8 cellular contexts compared by ENCODE assay signal in the genomic region with DNA sequence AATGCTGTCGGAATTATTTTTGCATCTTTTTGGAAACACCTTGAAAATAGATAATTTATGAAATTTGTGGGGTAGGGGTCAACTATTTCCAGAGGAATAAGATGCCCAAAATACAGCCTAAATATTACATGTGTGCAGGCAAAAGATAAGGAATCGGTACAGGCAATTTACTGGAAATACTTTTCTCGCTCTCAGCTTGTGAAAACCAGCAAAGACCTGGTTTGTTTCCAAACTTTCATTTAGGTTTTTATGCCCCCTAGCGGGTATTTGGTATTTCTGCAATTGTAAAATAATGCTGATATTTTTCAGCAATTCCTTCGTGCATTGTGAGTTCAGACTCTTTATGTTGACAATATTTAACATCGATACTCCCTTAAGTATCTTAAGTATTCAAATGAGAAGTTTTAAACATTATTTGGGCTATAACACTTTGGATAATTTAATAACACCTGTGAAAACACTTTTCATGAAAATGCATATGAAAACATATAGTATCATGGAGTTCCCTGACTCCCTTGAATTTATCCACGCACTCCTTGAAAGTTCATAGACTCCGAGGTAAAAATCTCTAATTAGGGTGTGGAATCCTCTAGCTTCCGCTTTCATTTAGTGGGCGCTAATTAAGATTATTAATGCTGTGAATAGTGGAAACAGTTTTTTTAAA.
A peak's percentile ranks its signal among the peaks of the same experiment; 100 is the strongest.
DNase-seq lines count a peak whose midpoint lies in the region; ATAC-seq and TF ChIP-seq lines count a peak whose summit lies in the region.

No MANE protein-coding gene starts in this region.

- WGBS in smooth muscle cell (ENCODE audit: low lambda C conversion rate) = 42% methylated on average over 10 of the region's 10 CpGs

- H3K36me3 ChIP-seq in smooth muscle cell (ENCODE audit: low read depth) = no peaks in the 10 kb centered on the region

- DNase-seq in GM03348 (ENCODE audit: low spot score) (peak; percentile 49), LoVo (ENCODE audit: low spot score) (peak; percentile 63), SHP77 treated with DMSO at 0.1 percent for 48 hours (lab: John Stamatoyannopoulos, UW) (peak; percentile 74), fibroblast of the conjunctiva (ENCODE audit: low read depth) (peak; percentile 29), smooth muscle cell (lab: John Stamatoyannopoulos, UW; ENCODE audit: unreplicated experiment) (no peak), T1000 (lab: John Stamatoyannopoulos, UW) (no peak)

- no peak overlapping the region for H3K27ac ChIP-seq in smooth muscle cell (ENCODE audit: low read depth)

- H3K4me1 ChIP-seq in smooth muscle cell (ENCODE audit: low read depth) = peaks cover 18% of the 10 kb centered on the region

- ATAC-seq in HG03159 (IDR thresholded peaks at IDR 0.05; ENCODE audit: unreplicated experiment) (no peak), GM19035 (IDR thresholded peaks at IDR 0.05; ENCODE audit: unreplicated experiment) (no peak)

- H3F3A ChIP-seq in smooth muscle cell (ENCODE audit: low read depth) = no peaks in the 10 kb centered on the region

- H2AFZ ChIP-seq in smooth muscle cell (ENCODE audit: low read depth) = peak overlapping the region; percentile 84

- no peaks in the 10 kb centered on the region for H3K79me2 ChIP-seq in smooth muscle cell (ENCODE audit: low read depth)

- H3K27me3 ChIP-seq in smooth muscle cell (ENCODE audit: low read depth) = no peaks in the 10 kb centered on the region

- no peaks in the 10 kb centered on the region for H3K9me3 ChIP-seq in smooth muscle cell (replicated peaks; ENCODE audit: low read depth)

- peak overlapping the region; percentile 77 for H3K4me2 ChIP-seq in smooth muscle cell

- H3K4me3 ChIP-seq in smooth muscle cell = peak overlapping the region; percentile 24

- peak; percentile 67 for TF ChIP-seq CTCF in smooth muscle cell (IDR thresholded peaks at IDR 0.05; ENCODE audit: borderline replicate concordance, insufficient read depth, poor library complexity, severe bottlenecking)

- H3K9ac ChIP-seq in smooth muscle cell (ENCODE audit: low read depth) = no peak overlapping the region

- no peaks in the 10 kb centered on the region for H4K20me1 ChIP-seq in smooth muscle cell (ENCODE audit: low read depth)

Comparison
In these comparisons a context has a peak if more than half of its experiments do, and no peak if none do; other contexts are left out.
1. DNase-seq: peak in GM03348 (single experiment), LoVo (single experiment), SHP77 treated with DMSO at 0.1 percent for 48 hours (single experiment) and fibroblast of the conjunctiva (single experiment); none in smooth muscle cell (single experiment) and T1000 (single experiment).